In genomic region chr6:38567436-38567835, GRCh38 we compare ENCODE assay signal across 9 cellular contexts.
A peak's percentile ranks its signal among the peaks of the same experiment; 100 is the strongest.
DNase-seq lines count a peak whose midpoint lies in the region; ATAC-seq and TF ChIP-seq lines count a peak whose summit lies in the region.
"Had no signal": no experiment of that assay in that cellular context is flagged by ENCODE, and none has a peak within 500 bp of the region (broad histone marks: within the 10 kb centered on the region; RNA-seq: fewer than 3 reads in every experiment).

No MANE protein-coding gene starts in this region.

- no peaks in the 10 kb centered on the region for H3K9me3 ChIP-seq in fibroblast of lung (ENCODE audit: control insufficient read depth, insufficient read depth, low read depth, low read length)

- ATAC-seq in HG03175 (IDR thresholded peaks at IDR 0.05; ENCODE audit: unreplicated experiment) = no peak
- no peak for ATAC-seq in GM19395 (IDR thresholded peaks at IDR 0.05; ENCODE audit: unreplicated experiment)
- ATAC-seq in HG03196 (IDR thresholded peaks at IDR 0.05; ENCODE audit: unreplicated experiment) = no peak
- ATAC-seq: activated CD8-positive, alpha-beta T cell treated with anti-CD3 and anti-CD28 coated beads, Interleukin-2, amount 10 ng/mL, durations not matched to agents 7 days and 5 days had no signal

- H3K4me2 ChIP-seq in fibroblast of lung (ENCODE audit: extremely low read depth, insufficient read depth, low read length) = no peak overlapping the region

- no peaks in the 10 kb centered on the region for H3K79me2 ChIP-seq in fibroblast of lung (ENCODE audit: control insufficient read depth, insufficient read depth, low read length)

- H3K4me1 ChIP-seq in fibroblast of lung (ENCODE audit: control insufficient read depth, extremely low read depth, insufficient read depth, low read length) = no peaks in the 10 kb centered on the region

- H3K4me3 ChIP-seq in fibroblast of lung (replicated peaks in 1 of 4; ENCODE audit: control extremely low read depth in 1 of 4, insufficient read depth in 1 of 4, low read depth in 3 of 4, low read length in 4 of 4) (no peak overlapping the region), retinal pigment epithelial cell (ENCODE audit: low read length) (no peak overlapping the region)

- H4K20me1 ChIP-seq in fibroblast of lung (ENCODE audit: control insufficient read depth, extremely low read depth, insufficient read depth, low read length) = no peaks in the 10 kb centered on the region

- no peaks in the 10 kb centered on the region for H3K27me3 ChIP-seq in fibroblast of lung (ENCODE audit: control insufficient read depth, insufficient read depth, low read length)

- no peak overlapping the region for H2AFZ ChIP-seq in fibroblast of lung (ENCODE audit: low read length)

- no peaks in the 10 kb centered on the region for H3K36me3 ChIP-seq in fibroblast of lung (ENCODE audit: control insufficient read depth, insufficient read depth, low read length)

- no peak overlapping the region for H3K9ac ChIP-seq in fibroblast of lung (ENCODE audit: insufficient read depth, low read length)

- no peak overlapping the region for H3K27ac ChIP-seq in fibroblast of lung (ENCODE audit: insufficient read depth, low read length)

- DNase-seq in HCEC 1CT (peak; percentile 84), NCI-H748 treated with DMSO at 0.1 percent for 48 hours (lab: John Stamatoyannopoulos, UW) (peak; percentile 25), fibroblast of lung (ENCODE audit: low read depth in 2 of 2) (peak; percentile 90 to 91), retinal pigment epithelial cell (ENCODE audit: low read depth) (peak; percentile 25)
- no peak for DNase-seq in activated naive CD4-positive, alpha-beta T cell treated with anti-CD3 and anti-CD28 coated beads, Interleukin-2, amount 50 U/mL, for 16 hours
- DNase-seq: activated CD8-positive, alpha-beta T cell treated with anti-CD3 and anti-CD28 coated beads, Interleukin-2, amount 10 ng/mL, durations not matched to agents 7 days and 5 days had no signal

- TF ChIP-seq CTCF in fibroblast of lung (conservative IDR thresholded peaks at IDR 0.05 in 1 of 2, IDR thresholded peaks at IDR 0.05 in 1 of 2; ENCODE audit: low read depth in 1 of 2, low read length in 2 of 2) = no peak
- no peak for TF ChIP-seq CTCF in retinal pigment epithelial cell (conservative IDR thresholded peaks at IDR 0.05; ENCODE audit: low read depth, low read length)
